Comparison of ENCODE assay signal across 1 cellular context in genomic region chr12:71646512-71646911, GRCh38.
TF ChIP-seq lines count a peak whose summit lies in the region.

No MANE protein-coding gene starts in this region.

TF ChIP-seq in GM12891, 5 proteins besides CTCF, POLR2A, EP300 and RAD21:
- no peak for TF ChIP-seq SPI1 (IDR thresholded peaks at IDR 0.05; ENCODE audit: low read depth, low read length)
- TF ChIP-seq PAX5 (IDR thresholded peaks at IDR 0.05; ENCODE audit: insufficient read depth, low read length, severe bottlenecking) = no peak
- no peak for TF ChIP-seq TAF1 (IDR thresholded peaks at IDR 0.05; ENCODE audit: low read depth, low read length)
- TF ChIP-seq POU2F2 (IDR thresholded peaks at IDR 0.05; ENCODE audit: low read depth, low read length) = no peak
- TF ChIP-seq POLR2AphosphoS5 (IDR thresholded peaks at IDR 0.05; ENCODE audit: low read depth, low read length) = no peak
